20 cellular contexts compared by ENCODE assay signal in the genomic region with DNA sequence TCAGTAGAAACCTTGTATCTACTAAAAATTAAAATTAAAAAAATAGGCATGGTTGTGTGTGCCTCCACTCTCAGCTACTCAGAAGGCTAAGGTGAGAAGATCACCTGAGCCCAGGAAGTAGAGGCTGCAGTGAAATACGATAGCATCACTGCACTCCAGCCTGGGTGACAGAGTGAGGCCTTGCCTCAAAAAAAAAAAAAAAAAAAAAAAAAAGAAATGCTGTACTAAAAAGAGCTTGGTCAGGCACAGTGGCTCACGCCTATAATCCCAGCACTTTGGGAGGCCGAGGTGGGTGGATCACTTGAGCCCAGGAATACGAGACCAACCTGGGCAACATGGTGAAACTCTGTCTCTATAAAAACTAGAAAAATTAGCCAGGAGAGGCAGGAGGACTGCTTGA. TPM values are rescaled to one million over a fixed set of nuclear protein-coding genes. Genes with fewer than 3 reads are reported as not detected.
DNase-seq lines count a peak whose midpoint lies in the region; ATAC-seq and TF ChIP-seq lines count a peak whose summit lies in the region.
"Had no signal": no experiment of that assay in that cellular context is flagged by ENCODE, and none has a peak within 500 bp of the region (broad histone marks: within the 10 kb centered on the region; RNA-seq: fewer than 3 reads in every experiment).

No MANE protein-coding gene starts in this region.

- H3K27me3 ChIP-seq in cardiac muscle cell (no peaks in the 10 kb centered on the region), heart right ventricle (no peaks in the 10 kb centered on the region), tibial artery (no peaks in the 10 kb centered on the region)

- H3K4me3 ChIP-seq in cardiac muscle cell = no peak overlapping the region
- no peak overlapping the region for H3K4me3 ChIP-seq in heart right ventricle
- H3K4me3 ChIP-seq in tibial artery = no peak overlapping the region

- intact Hi-C loops in heart right ventricle (cut with DNase I) = no loop called here
- intact Hi-C loops in tibial artery (cut with DNase I; ENCODE audit: low total_unique reads) = no loop called here

- in situ Hi-C loops in GM13977 (cut with MboI; ENCODE audit: low pct_unique_long_range_greater_than_20kb, low sequenced_read_pairs, unreplicated experiment) = no loop called here

- H3K4me1 ChIP-seq in cardiac muscle cell (ENCODE audit: low read depth) = peaks cover 7% of the 10 kb centered on the region
- peaks cover 0 to 16% (median 5%) of the 10 kb centered on the region in 9 donors for H3K4me1 ChIP-seq in heart right ventricle
- H3K4me1 ChIP-seq in tibial artery = no peaks in the 10 kb centered on the region

- WGBS in heart right ventricle, 2 donors = 79 to 97% methylated on average over 4 of the region's 4 CpGs

- H3K9me3 ChIP-seq in cardiac muscle cell (ENCODE audit: low read depth) (no peaks in the 10 kb centered on the region), heart right ventricle (no peaks in the 10 kb centered on the region), tibial artery (no peaks in the 10 kb centered on the region)
- H3K9me3 ChIP-seq: SK-N-SH had no signal

- H3K27ac ChIP-seq in cardiac muscle cell = peak overlapping the region; percentile 60
- H3K27ac ChIP-seq in heart right ventricle = no peak overlapping the region
- peak overlapping the region; percentile 35 for H3K27ac ChIP-seq in VCaP
- no peak overlapping the region for H3K27ac ChIP-seq in tibial artery
- H3K27ac ChIP-seq: 22Rv1, KMS-11 had no signal

- no peak for TF ChIP-seq CTCF in cardiac muscle cell (IDR thresholded peaks at IDR 0.05; ENCODE audit: low read depth, low read length)
- no peak for TF ChIP-seq CTCF in heart right ventricle (IDR thresholded peaks at IDR 0.05)
- TF ChIP-seq CTCF in VCaP (conservative IDR thresholded peaks at IDR 0.05) = no peak
- no peak for TF ChIP-seq CTCF in GM13977 (IDR thresholded peaks at IDR 0.05; ENCODE audit: extremely low read depth, insufficient read depth, missing control alignments)
- no peak for TF ChIP-seq CTCF in tibial artery (IDR thresholded peaks at IDR 0.05)

- ATAC-seq in heart right ventricle (no peak), esophagus mucosa (no peak)
- ATAC-seq: PC-3 had no signal

- H3K36me3 ChIP-seq in cardiac muscle cell (no peaks in the 10 kb centered on the region), heart right ventricle (no peaks in the 10 kb centered on the region), tibial artery (no peaks in the 10 kb centered on the region)

- DNase-seq in DMS153 (lab: John Stamatoyannopoulos, UW) (peak; percentile 43), DMS153 treated with DMSO at 0.1 percent for 48 hours (lab: John Stamatoyannopoulos, UW; ENCODE audit: unreplicated experiment) (no peak), cardiac muscle cell (ENCODE audit: low read depth in 1 of 2, low spot score in 1 of 2) (no peak), heart right ventricle (no peak), GM13977 (ENCODE audit: low spot score) (no peak), tibial artery (no peak)
- DNase-seq: AML-193, GOT3, MV-4-11, NCI-H1930, NCI-H446, NCI-H82, PC-3, RPMI8226, SHP77 treated with DMSO at 0.1 percent for 48 hours, SK-N-SH had no signal

RNA-seq across cellular contexts. Expression of gene SBF2, which starts 36.5 kb away (rescaled TPM):
- total RNA-seq in cardiac muscle cell (22.0 and 32.3 TPM in 2 replicates), heart right ventricle (10 to 100 TPM; 16.2 to 27.1 (median 21.2) TPM), esophagus mucosa (27.7 TPM)
- polyA plus RNA-seq in cardiac muscle cell (13.3 and 21.0 TPM in 2 replicates), heart right ventricle (10 to 100 TPM in 1 of 2 donors, 1 to 10 TPM in 1; 8.9 to 22.2 TPM)

RNA-seq across cellular contexts. Expression of gene ADM, which starts 47.4 kb away (rescaled TPM):
- total RNA-seq in cardiac muscle cell = 79.6 and 144 TPM in 2 replicates
- 60.2 and 93.1 TPM in 2 replicates for polyA plus RNA-seq in cardiac muscle cell
- 10 to 100 TPM in 5 of 10 donors, 1 to 10 TPM in 5; 5.1 to 63.7 (median 9.6) TPM for total RNA-seq in heart right ventricle
- polyA plus RNA-seq in heart right ventricle = 10 to 100 TPM; 23.6 to 57.1 TPM
- 15.5 TPM for total RNA-seq in esophagus mucosa

Comparison
In these comparisons a context has a peak if more than half of its experiments do, and no peak if none do; other contexts are left out.
1. H3K27ac ChIP-seq: peak in cardiac muscle cell (single experiment) and VCaP (single experiment); none in heart right ventricle (0 of 10) and tibial artery (0 of 2).